ENCODE assay signal across 8 cellular contexts in the genomic region with DNA sequence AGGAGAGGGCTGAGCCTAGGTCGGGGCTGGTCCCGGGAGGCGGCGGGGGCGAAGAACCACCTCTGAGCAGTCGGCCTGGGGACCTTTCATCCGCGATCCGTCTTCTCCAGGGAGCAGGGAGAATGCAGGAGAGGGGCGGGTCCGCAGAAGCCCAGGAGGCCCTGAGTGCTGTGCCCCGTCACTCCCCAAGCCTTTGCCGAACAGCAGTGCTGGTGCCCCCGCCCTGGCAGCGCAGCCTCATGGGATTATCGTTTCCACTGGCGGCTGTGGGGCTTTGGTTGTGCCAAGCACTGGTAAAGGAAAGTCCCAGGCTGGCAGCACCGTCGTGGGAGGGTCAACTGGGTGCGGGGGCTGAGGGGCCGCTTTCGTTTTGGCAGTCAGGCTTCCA. TPM values are rescaled to one million over a fixed set of nuclear protein-coding genes. Genes with fewer than 3 reads are reported as not detected.
DNase-seq lines count a peak whose midpoint lies in the region; ATAC-seq and TF ChIP-seq lines count a peak whose summit lies in the region.

No MANE protein-coding gene starts in this region.

- no peaks in the 10 kb centered on the region for H3K9me3 Mint-ChIP-seq in endodermal cell
- H3K9me3 Mint-ChIP-seq in neural progenitor cell, result no peaks in the 10 kb centered on the region

- POLR2A ChIA-PET in PC-3 (lab: Charles Lee; ENCODE audit: unreplicated experiment), result no interaction called here

- DNase-seq in GM20000 (ENCODE audit: low spot score) (peak; percentile 46), PC-3 (no peak), endodermal cell (no peak), neural progenitor cell (ENCODE audit: low spot score) (peak; percentile 50), mesenteric fat pad (ENCODE audit: low spot score) (no peak)

- H3K27me3 Mint-ChIP-seq in endodermal cell (ENCODE audit: insufficient read depth), result no peaks in the 10 kb centered on the region
- peaks cover 3% of the 10 kb centered on the region for H3K27me3 Mint-ChIP-seq in neural progenitor cell (ENCODE audit: insufficient read depth, low read depth)

- H3K27ac Mint-ChIP-seq in endodermal cell (peak overlapping the region; percentile 93), neural progenitor cell (no peak overlapping the region)

- H3K4me3 Mint-ChIP-seq in endodermal cell, result peak overlapping the region; percentile 92
- H3K4me3 Mint-ChIP-seq in neural progenitor cell, result peak overlapping the region; percentile 95

- H3K4me1 ChIP-seq in PC-3 (ENCODE audit: insufficient read depth, low read length), result no peaks in the 10 kb centered on the region
- H3K4me1 ChIP-seq in endodermal cell (ENCODE audit: control insufficient read depth, insufficient read depth, low read length), result no peaks in the 10 kb centered on the region
- peaks cover 4% of the 10 kb centered on the region for H3K4me1 ChIP-seq in neural progenitor cell

- peak overlapping the region; percentile 95 for H3K4me3 ChIP-seq in PC-3 (ENCODE audit: low read length)
- H3K4me3 ChIP-seq in endodermal cell (ENCODE audit: low read length), result peak overlapping the region; percentile 90
- peak overlapping the region; percentile 91 for H3K4me3 ChIP-seq in neural progenitor cell

- no peaks in the 10 kb centered on the region for H4K20me1 ChIP-seq in PC-3 (ENCODE audit: low read length)
- peaks cover 17% of the 10 kb centered on the region for H4K20me1 ChIP-seq in neural progenitor cell (ENCODE audit: low read depth)

- BruUV-seq in PC-3 (replicated peaks; lab: Mats Ljungman, UMichigan), result no TSS peak

- no peaks in the 10 kb centered on the region for H3K9me2 ChIP-seq in PC-3 (replicated peaks; ENCODE audit: low read length)

- peak; percentile 42 for ATAC-seq in PC-3
- no peak for ATAC-seq in HG03175 (IDR thresholded peaks at IDR 0.05; ENCODE audit: unreplicated experiment)
- ATAC-seq in HG02610 (IDR thresholded peaks at IDR 0.05; ENCODE audit: unreplicated experiment), result no peak
- no peak for ATAC-seq in GM18861 (IDR thresholded peaks at IDR 0.05; ENCODE audit: unreplicated experiment)

- peaks cover 13% of the 10 kb centered on the region for H3K36me3 Mint-ChIP-seq in endodermal cell (ENCODE audit: low read depth)
- peaks cover 3% of the 10 kb centered on the region for H3K36me3 Mint-ChIP-seq in neural progenitor cell

- H2AFZ ChIP-seq in PC-3 (ENCODE audit: low read length) (peak overlapping the region; percentile 81), neural progenitor cell (replicated peaks) (no peak overlapping the region)

- H3K79me2 ChIP-seq in PC-3 (ENCODE audit: low read length) (peaks cover 21% of the 10 kb centered on the region), neural progenitor cell (ENCODE audit: low read depth) (peaks cover 25% of the 10 kb centered on the region)

- no peaks in the 10 kb centered on the region for H3K36me3 ChIP-seq in PC-3 (ENCODE audit: low read depth, low read length)
- H3K36me3 ChIP-seq in endodermal cell (ENCODE audit: control insufficient read depth, insufficient read depth, low read length), result peaks cover 16% of the 10 kb centered on the region
- H3K36me3 ChIP-seq in neural progenitor cell, result no peaks in the 10 kb centered on the region

- H3F3A ChIP-seq in PC-3 (ENCODE audit: low read length, unreplicated experiment) (no peaks in the 10 kb centered on the region), neural progenitor cell (ENCODE audit: low read depth) (peaks cover 4% of the 10 kb centered on the region)

- H3K9ac ChIP-seq in PC-3 (ENCODE audit: low read length) (peak overlapping the region; percentile 92), endodermal cell (ENCODE audit: extremely low read depth, low read length, poor library complexity, severe bottlenecking) (peak overlapping the region; percentile 73), neural progenitor cell (peak overlapping the region; percentile 95)

- H3K4me1 Mint-ChIP-seq in endodermal cell, result peaks cover 8% of the 10 kb centered on the region
- peaks cover 18% of the 10 kb centered on the region for H3K4me1 Mint-ChIP-seq in neural progenitor cell

- H3K27me3 ChIP-seq in PC-3 (ENCODE audit: low read length) (no peaks in the 10 kb centered on the region), endodermal cell (ENCODE audit: control insufficient read depth, insufficient read depth, low read length, poor library complexity, severe bottlenecking) (no peaks in the 10 kb centered on the region), neural progenitor cell (no peaks in the 10 kb centered on the region)

- intact Hi-C loops in PC-3 (cut with micrococcal nuclease), result no loop called here

- TF ChIP-seq CTCF in GM20000 (IDR thresholded peaks at IDR 0.05; ENCODE audit: extremely low read depth, missing control alignments), result no peak
- no peak for TF ChIP-seq CTCF in PC-3 (conservative IDR thresholded peaks at IDR 0.05; ENCODE audit: low read depth, low read length)
- no peak for TF ChIP-seq CTCF in endodermal cell (conservative IDR thresholded peaks at IDR 0.05)
- no peak for TF ChIP-seq CTCF in neural progenitor cell (IDR thresholded peaks at IDR 0.05)

- WGBS in endodermal cell (ENCODE audit: insufficient coverage in 1 of 2, insufficient read length in 1 of 2), 2 experiments, result 4 to 5% methylated on average over 16 to 22 of the region's 22 CpGs

- 0 out of 2 replicates have a peak overlapping the region, but pooled peaks have one; percentile 29 for H3K27ac ChIP-seq in PC-3 (ENCODE audit: low read length)
- peak overlapping the region; percentile 49 for H3K27ac ChIP-seq in endodermal cell (ENCODE audit: low read depth, low read length)
- no peak overlapping the region for H3K27ac ChIP-seq in neural progenitor cell

- CTCF ChIA-PET in PC-3 (lab: Charles Lee), result no interaction called here

- peak overlapping the region; percentile 98 for H3K4me2 ChIP-seq in PC-3 (ENCODE audit: low read length)
- H3K4me2 ChIP-seq in neural progenitor cell, result peak overlapping the region; percentile 86

- H3K9me3 ChIP-seq in PC-3 (ENCODE audit: low read length) (no peaks in the 10 kb centered on the region), endodermal cell (ENCODE audit: control insufficient read depth, low read length) (no peaks in the 10 kb centered on the region), neural progenitor cell (ENCODE audit: low read depth) (no peaks in the 10 kb centered on the region)

RNA-seq across cellular contexts. Expression of a gene that starts 0.6 kb away (rescaled TPM):
- total RNA-seq in PC-3 (2014; rRNA removed) (71.5 and 111 TPM in 2 replicates), endodermal cell (10 to 100 TPM; 43.4 to 49.7 TPM), neural progenitor cell (ENCODE audit: low replicate concordance) (30.7 and 47.6 TPM in 2 replicates), mesenteric fat pad (26.5 TPM)
- 39.0 TPM for polyA plus RNA-seq in endodermal cell (2013, experiment 1 of 2)
- polyA plus RNA-seq in endodermal cell (2013, experiment 2 of 2), result 38.0 TPM

RNA-seq across cellular contexts. Expression of a gene that starts 5.8 kb away (rescaled TPM):
- total RNA-seq in PC-3 (2014; rRNA removed) (not detected in 2 replicates), endodermal cell (under 1 TPM in 1 of 2 donors, not detected in 1; 0.44 TPM), neural progenitor cell (ENCODE audit: low replicate concordance) (not detected in 2 replicates), mesenteric fat pad (not detected)
- not detected for polyA plus RNA-seq in endodermal cell (2013, experiment 1 of 2)
- polyA plus RNA-seq in endodermal cell (2013, experiment 2 of 2), result not detected

RNA-seq across cellular contexts. Expression of a gene that starts 7.9 kb away (rescaled TPM):
- total RNA-seq in PC-3 (2014; rRNA removed) (2,234 and 2,721 TPM in 2 replicates), endodermal cell (1,000 to 10,000 TPM; 3,064 to 3,492 TPM), neural progenitor cell (ENCODE audit: low replicate concordance) (3,079 and 5,348 TPM in 2 replicates), mesenteric fat pad (1,385 TPM)
- 4,092 TPM for polyA plus RNA-seq in endodermal cell (2013, experiment 1 of 2)
- polyA plus RNA-seq in endodermal cell (2013, experiment 2 of 2), result 3,717 TPM

RNA-seq across cellular contexts. Expression of a gene that starts 8.8 kb away (rescaled TPM):
- total RNA-seq in PC-3 (2014; rRNA removed) (2.4 and 3.4 TPM in 2 replicates), endodermal cell (under 1 TPM in 1 of 2 donors, not detected in 1; 0.42 TPM), neural progenitor cell (ENCODE audit: low replicate concordance) (not detected in 2 replicates), mesenteric fat pad (not detected)
- 0.71 TPM for polyA plus RNA-seq in endodermal cell (2013, experiment 1 of 2)
- 0.58 TPM for polyA plus RNA-seq in endodermal cell (2013, experiment 2 of 2)

RNA-seq across cellular contexts. Expression of a gene that starts 11.5 kb away (rescaled TPM):
- total RNA-seq in PC-3 (2014; rRNA removed) (66.8 and 77.2 TPM in 2 replicates), endodermal cell (10 to 100 TPM; 40.3 to 45.5 TPM), neural progenitor cell (ENCODE audit: low replicate concordance) (35.1 and 35.5 TPM in 2 replicates), mesenteric fat pad (15.7 TPM)
- 26.2 TPM for polyA plus RNA-seq in endodermal cell (2013, experiment 1 of 2)
- polyA plus RNA-seq in endodermal cell (2013, experiment 2 of 2), result 27.4 TPM

Comparison
In these comparisons a context has a peak if more than half of its experiments do, and no peak if none do; other contexts are left out.
1. DNase-seq: peak in GM20000 (single experiment) and neural progenitor cell (single experiment); none in PC-3 (single experiment), endodermal cell (single experiment) and mesenteric fat pad (single experiment).
2. Peak in every context shown above with its lines, with median percentiles within 50 percentile points of each other: H3K4me3 ChIP-seq and H3K9ac ChIP-seq.